In the genomic region with DNA sequence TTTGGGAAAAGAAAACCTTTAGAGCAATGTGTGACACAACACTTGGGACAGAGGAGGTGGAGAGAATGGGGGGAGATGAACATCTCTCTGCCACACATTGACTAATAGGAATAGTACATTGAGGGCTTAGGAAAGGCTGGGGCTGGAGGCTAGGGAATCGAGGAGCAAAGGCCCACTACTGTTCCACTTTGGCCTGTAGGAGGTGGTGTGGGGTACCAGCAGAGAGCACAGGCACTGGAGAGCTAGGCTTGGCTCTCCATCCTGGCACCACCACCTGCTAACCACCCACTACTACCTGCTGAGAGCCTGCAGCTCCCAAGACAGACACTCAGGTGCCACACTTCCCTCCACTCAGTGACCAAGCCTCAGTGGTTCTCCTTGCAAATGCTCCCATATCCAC, we compare ENCODE assay signal across 1 cellular context.
TF ChIP-seq lines count a peak whose summit lies in the region.

No MANE protein-coding gene starts in this region.

TF ChIP-seq in GM12878, 131 proteins besides CTCF, POLR2A, EP300 and RAD21:
- no peak for TF ChIP-seq PAX8 (IDR thresholded peaks at IDR 0.05)
- no peak for TF ChIP-seq SMC3 (IDR thresholded peaks at IDR 0.05; ENCODE audit: borderline replicate concordance, low read length)
- TF ChIP-seq, protein P1, sequence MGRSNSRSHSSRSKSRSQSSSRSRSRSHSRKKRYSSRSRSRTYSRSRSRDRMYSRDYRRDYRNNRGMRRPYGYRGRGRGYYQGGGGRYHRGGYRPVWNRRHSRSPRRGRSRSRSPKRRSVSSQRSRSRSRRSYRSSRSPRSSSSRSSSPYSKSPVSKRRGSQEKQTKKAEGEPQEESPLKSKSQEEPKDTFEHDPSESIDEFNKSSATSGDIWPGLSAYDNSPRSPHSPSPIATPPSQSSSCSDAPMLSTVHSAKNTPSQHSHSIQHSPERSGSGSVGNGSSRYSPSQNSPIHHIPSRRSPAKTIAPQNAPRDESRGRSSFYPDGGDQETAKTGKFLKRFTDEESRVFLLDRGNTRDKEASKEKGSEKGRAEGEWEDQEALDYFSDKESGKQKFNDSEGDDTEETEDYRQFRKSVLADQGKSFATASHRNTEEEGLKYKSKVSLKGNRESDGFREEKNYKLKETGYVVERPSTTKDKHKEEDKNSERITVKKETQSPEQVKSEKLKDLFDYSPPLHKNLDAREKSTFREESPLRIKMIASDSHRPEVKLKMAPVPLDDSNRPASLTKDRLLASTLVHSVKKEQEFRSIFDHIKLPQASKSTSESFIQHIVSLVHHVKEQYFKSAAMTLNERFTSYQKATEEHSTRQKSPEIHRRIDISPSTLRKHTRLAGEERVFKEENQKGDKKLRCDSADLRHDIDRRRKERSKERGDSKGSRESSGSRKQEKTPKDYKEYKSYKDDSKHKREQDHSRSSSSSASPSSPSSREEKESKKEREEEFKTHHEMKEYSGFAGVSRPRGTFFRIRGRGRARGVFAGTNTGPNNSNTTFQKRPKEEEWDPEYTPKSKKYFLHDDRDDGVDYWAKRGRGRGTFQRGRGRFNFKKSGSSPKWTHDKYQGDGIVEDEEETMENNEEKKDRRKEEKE (IDR thresholded peaks at IDR 0.05) = no peak
- TF ChIP-seq ZNF217 (IDR thresholded peaks at IDR 0.05) = no peak
- TF ChIP-seq, protein P2, sequence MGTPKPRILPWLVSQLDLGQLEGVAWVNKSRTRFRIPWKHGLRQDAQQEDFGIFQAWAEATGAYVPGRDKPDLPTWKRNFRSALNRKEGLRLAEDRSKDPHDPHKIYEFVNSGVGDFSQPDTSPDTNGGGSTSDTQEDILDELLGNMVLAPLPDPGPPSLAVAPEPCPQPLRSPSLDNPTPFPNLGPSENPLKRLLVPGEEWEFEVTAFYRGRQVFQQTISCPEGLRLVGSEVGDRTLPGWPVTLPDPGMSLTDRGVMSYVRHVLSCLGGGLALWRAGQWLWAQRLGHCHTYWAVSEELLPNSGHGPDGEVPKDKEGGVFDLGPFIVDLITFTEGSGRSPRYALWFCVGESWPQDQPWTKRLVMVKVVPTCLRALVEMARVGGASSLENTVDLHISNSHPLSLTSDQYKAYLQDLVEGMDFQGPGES (IDR thresholded peaks at IDR 0.05) = no peak
- TF ChIP-seq IKZF1 (conservative IDR thresholded peaks at IDR 0.05) = no peak
- no peak for TF ChIP-seq TCF3 (IDR thresholded peaks at IDR 0.05; ENCODE audit: borderline replicate concordance, insufficient read depth, low read depth, low read length)
- TF ChIP-seq, protein P3, sequence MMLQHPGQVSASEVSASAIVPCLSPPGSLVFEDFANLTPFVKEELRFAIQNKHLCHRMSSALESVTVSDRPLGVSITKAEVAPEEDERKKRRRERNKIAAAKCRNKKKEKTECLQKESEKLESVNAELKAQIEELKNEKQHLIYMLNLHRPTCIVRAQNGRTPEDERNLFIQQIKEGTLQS (IDR thresholded peaks at IDR 0.05; ENCODE audit: borderline replicate concordance, extremely low read depth, low read depth, low read length) = no peak
- TF ChIP-seq, protein P4, sequence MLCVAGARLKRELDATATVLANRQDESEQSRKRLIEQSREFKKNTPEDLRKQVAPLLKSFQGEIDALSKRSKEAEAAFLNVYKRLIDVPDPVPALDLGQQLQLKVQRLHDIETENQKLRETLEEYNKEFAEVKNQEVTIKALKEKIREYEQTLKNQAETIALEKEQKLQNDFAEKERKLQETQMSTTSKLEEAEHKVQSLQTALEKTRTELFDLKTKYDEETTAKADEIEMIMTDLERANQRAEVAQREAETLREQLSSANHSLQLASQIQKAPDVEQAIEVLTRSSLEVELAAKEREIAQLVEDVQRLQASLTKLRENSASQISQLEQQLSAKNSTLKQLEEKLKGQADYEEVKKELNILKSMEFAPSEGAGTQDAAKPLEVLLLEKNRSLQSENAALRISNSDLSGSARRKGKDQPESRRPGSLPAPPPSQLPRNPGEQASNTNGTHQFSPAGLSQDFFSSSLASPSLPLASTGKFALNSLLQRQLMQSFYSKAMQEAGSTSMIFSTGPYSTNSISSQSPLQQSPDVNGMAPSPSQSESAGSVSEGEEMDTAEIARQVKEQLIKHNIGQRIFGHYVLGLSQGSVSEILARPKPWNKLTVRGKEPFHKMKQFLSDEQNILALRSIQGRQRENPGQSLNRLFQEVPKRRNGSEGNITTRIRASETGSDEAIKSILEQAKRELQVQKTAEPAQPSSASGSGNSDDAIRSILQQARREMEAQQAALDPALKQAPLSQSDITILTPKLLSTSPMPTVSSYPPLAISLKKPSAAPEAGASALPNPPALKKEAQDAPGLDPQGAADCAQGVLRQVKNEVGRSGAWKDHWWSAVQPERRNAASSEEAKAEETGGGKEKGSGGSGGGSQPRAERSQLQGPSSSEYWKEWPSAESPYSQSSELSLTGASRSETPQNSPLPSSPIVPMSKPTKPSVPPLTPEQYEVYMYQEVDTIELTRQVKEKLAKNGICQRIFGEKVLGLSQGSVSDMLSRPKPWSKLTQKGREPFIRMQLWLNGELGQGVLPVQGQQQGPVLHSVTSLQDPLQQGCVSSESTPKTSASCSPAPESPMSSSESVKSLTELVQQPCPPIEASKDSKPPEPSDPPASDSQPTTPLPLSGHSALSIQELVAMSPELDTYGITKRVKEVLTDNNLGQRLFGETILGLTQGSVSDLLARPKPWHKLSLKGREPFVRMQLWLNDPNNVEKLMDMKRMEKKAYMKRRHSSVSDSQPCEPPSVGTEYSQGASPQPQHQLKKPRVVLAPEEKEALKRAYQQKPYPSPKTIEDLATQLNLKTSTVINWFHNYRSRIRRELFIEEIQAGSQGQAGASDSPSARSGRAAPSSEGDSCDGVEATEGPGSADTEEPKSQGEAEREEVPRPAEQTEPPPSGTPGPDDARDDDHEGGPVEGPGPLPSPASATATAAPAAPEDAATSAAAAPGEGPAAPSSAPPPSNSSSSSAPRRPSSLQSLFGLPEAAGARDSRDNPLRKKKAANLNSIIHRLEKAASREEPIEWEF (IDR thresholded peaks at IDR 0.05; ENCODE audit: insufficient replicate concordance, low read depth, low read length) = no peak
- TF ChIP-seq CBX3 (IDR thresholded peaks at IDR 0.05; ENCODE audit: borderline replicate concordance, low read depth) = no peak
- TF ChIP-seq MTA2 (IDR thresholded peaks at IDR 0.05; ENCODE audit: low read depth) = no peak
- no peak for TF ChIP-seq SMAD5 (IDR thresholded peaks at IDR 0.05; ENCODE audit: low read depth)
- TF ChIP-seq HDAC6 (IDR thresholded peaks at IDR 0.05; ENCODE audit: unreplicated experiment) = no peak
- TF ChIP-seq, protein P5, sequence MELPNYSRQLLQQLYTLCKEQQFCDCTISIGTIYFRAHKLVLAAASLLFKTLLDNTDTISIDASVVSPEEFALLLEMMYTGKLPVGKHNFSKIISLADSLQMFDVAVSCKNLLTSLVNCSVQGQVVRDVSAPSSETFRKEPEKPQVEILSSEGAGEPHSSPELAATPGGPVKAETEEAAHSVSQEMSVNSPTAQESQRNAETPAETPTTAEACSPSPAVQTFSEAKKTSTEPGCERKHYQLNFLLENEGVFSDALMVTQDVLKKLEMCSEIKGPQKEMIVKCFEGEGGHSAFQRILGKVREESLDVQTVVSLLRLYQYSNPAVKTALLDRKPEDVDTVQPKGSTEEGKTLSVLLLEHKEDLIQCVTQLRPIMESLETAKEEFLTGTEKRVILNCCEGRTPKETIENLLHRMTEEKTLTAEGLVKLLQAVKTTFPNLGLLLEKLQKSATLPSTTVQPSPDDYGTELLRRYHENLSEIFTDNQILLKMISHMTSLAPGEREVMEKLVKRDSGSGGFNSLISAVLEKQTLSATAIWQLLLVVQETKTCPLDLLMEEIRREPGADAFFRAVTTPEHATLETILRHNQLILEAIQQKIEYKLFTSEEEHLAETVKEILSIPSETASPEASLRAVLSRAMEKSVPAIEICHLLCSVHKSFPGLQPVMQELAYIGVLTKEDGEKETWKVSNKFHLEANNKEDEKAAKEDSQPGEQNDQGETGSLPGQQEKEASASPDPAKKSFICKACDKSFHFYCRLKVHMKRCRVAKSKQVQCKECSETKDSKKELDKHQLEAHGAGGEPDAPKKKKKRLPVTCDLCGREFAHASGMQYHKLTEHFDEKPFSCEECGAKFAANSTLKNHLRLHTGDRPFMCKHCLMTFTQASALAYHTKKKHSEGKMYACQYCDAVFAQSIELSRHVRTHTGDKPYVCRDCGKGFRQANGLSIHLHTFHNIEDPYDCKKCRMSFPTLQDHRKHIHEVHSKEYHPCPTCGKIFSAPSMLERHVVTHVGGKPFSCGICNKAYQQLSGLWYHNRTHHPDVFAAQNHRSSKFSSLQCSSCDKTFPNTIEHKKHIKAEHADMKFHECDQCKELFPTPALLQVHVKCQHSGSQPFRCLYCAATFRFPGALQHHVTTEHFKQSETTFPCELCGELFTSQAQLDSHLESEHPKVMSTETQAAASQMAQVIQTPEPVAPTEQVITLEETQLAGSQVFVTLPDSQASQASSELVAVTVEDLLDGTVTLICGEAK (IDR thresholded peaks at IDR 0.05; ENCODE audit: borderline replicate concordance) = no peak
- TF ChIP-seq ZNF207 (IDR thresholded peaks at IDR 0.05; ENCODE audit: borderline replicate concordance) = no peak
- TF ChIP-seq, protein P6, sequence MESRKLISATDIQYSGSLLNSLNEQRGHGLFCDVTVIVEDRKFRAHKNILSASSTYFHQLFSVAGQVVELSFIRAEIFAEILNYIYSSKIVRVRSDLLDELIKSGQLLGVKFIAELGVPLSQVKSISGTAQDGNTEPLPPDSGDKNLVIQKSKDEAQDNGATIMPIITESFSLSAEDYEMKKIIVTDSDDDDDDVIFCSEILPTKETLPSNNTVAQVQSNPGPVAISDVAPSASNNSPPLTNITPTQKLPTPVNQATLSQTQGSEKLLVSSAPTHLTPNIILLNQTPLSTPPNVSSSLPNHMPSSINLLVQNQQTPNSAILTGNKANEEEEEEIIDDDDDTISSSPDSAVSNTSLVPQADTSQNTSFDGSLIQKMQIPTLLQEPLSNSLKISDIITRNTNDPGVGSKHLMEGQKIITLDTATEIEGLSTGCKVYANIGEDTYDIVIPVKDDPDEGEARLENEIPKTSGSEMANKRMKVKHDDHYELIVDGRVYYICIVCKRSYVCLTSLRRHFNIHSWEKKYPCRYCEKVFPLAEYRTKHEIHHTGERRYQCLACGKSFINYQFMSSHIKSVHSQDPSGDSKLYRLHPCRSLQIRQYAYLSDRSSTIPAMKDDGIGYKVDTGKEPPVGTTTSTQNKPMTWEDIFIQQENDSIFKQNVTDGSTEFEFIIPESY (IDR thresholded peaks at IDR 0.05) = no peak
- TF ChIP-seq ZNF274 (IDR thresholded peaks at IDR 0.05; ENCODE audit: insufficient read depth, insufficient read length) = no peak
- no peak for TF ChIP-seq SPI1 (IDR thresholded peaks at IDR 0.05; ENCODE audit: borderline replicate concordance, insufficient read depth, low read depth, low read length)
- TF ChIP-seq BACH1 (IDR thresholded peaks at IDR 0.05; ENCODE audit: borderline replicate concordance) = no peak
- no peak for TF ChIP-seq NRF1 (conservative IDR thresholded peaks at IDR 0.05; ENCODE audit: low read depth, low read length)
